ENCODE assay signal across 29 cellular contexts in genomic region chr12:118727967-118728366, GRCh38.
"Had no signal": no experiment of that assay in that cellular context is flagged by ENCODE, and none has a peak within 500 bp of the region (broad histone marks: within the 10 kb centered on the region; RNA-seq: fewer than 3 reads in every experiment).

No MANE protein-coding gene starts in this region.

- H3K27ac ChIP-seq: adrenal gland, body of pancreas, cardiac muscle cell, coronary artery, dorsolateral prefrontal cortex had no signal

- ATAC-seq: activated CD4-positive, alpha-beta T cell treated with anti-CD3 and anti-CD28 coated beads for 36 hours; activated CD8-positive, alpha-beta memory T cell treated with anti-CD3 and anti-CD28 coated beads, Interleukin-2, amount 10 ng/mL, durations not matched to agents 7 days and 5 days; activated CD8-positive, alpha-beta T cell treated with anti-CD3 and anti-CD28 coated beads, Interleukin-2, amount 10 ng/mL, durations not matched to agents 7 days and 5 days; activated naive CD8-positive, alpha-beta T cell treated with anti-CD3 and anti-CD28 coated beads, Interleukin-2, amount 50 U/mL, for 24 hours; body of pancreas; esophagus mucosa; T-helper 17 cell had no signal

- H3K36me3 ChIP-seq: adrenal gland, cardiac muscle cell had no signal

- H3K27me3 ChIP-seq: adrenal gland, body of pancreas, cardiac muscle cell, dorsolateral prefrontal cortex had no signal

- FAIRE-seq: frontal cortex had no signal

- H3K4me3 ChIP-seq: adrenal gland, body of pancreas, cardiac muscle cell, coronary artery, dorsolateral prefrontal cortex had no signal

- H3K4me1 ChIP-seq: adrenal gland, body of pancreas had no signal

- H3K9me3 ChIP-seq: adrenal gland, body of pancreas had no signal

- DNase-seq: activated CD4-positive, alpha-beta memory T cell treated with anti-CD3 and anti-CD28 coated beads for 36 hours; activated CD4-positive, alpha-beta T cell treated with anti-CD3 and anti-CD28 coated beads for 36 hours; activated CD4-positive, alpha-beta T cell treated with anti-CD3 and anti-CD28 coated beads, Interleukin-2, amount 10 ng/mL, durations not matched to agents 24 days and 14 days; activated CD4-positive, CD25-positive, alpha-beta regulatory T cell; activated CD4-positive, CD25-positive, alpha-beta regulatory T cell treated with anti-CD3 and anti-CD28 coated beads, Interleukin-2, amount 50 U/mL, for 72 hours; activated CD8-positive, alpha-beta memory T cell treated with anti-CD3 and anti-CD28 coated beads, Interleukin-2, amount 10 ng/mL, durations not matched to agents 7 days and 5 days; activated CD8-positive, alpha-beta memory T cell treated with anti-CD3 and anti-CD28 coated beads, Interleukin-2, amount 50 U/mL, for 4 hours; activated CD8-positive, alpha-beta T cell treated with anti-CD3 and anti-CD28 coated beads, Interleukin-2, amount 10 ng/mL, durations not matched to agents 7 days and 5 days; activated effector memory CD4-positive, alpha-beta T cell treated with anti-CD3 and anti-CD28 coated beads, Interleukin-2, amount 50 U/mL, for 16 hours; activated naive CD4-positive, alpha-beta T cell treated with anti-CD3 and anti-CD28 coated beads for 36 hours; activated naive CD8-positive, alpha-beta T cell treated with anti-CD3 and anti-CD28 coated beads for 36 hours; activated naive CD8-positive, alpha-beta T cell treated with anti-CD3 and anti-CD28 coated beads, Interleukin-2, amount 50 U/mL, for 24 hours; activated T-cell treated with anti-CD3 and anti-CD28 coated beads, Interleukin-2, amount 50 U/mL, for 1 hour; activated T-cell treated with anti-CD3 and anti-CD28 coated beads, Interleukin-2, amount 50 U/mL, for 48 hours; amygdala; aorta; body of pancreas; central memory CD4-positive, alpha-beta T cell; dorsolateral prefrontal cortex; effector memory CD4-positive, alpha-beta T cell; endodermal cell; foreskin fibroblast; head of caudate nucleus; T-helper 17 cell had no signal
